ENCODE assay signal across 13 cellular contexts in genomic region chr2:41965173-41965875, GRCh38.
A peak's percentile ranks its signal among the peaks of the same experiment; 100 is the strongest.
DNase-seq lines count a peak whose midpoint lies in the region; ATAC-seq and TF ChIP-seq lines count a peak whose summit lies in the region.
"Had no signal": no experiment of that assay in that cellular context is flagged by ENCODE, and none has a peak within 500 bp of the region (broad histone marks: within the 10 kb centered on the region; RNA-seq: fewer than 3 reads in every experiment).

No MANE protein-coding gene starts in this region.

- H3K9me3 ChIP-seq in HEK293 (ENCODE audit: control insufficient read depth, insufficient read depth, low read depth, low read length) = no peaks in the 10 kb centered on the region
- H3K9me3 ChIP-seq in breast epithelium = no peaks in the 10 kb centered on the region
- no peaks in the 10 kb centered on the region for H3K9me3 ChIP-seq in mucosa of rectum (ENCODE audit: control insufficient read depth in 2 of 2, low read length in 2 of 2)

- CTCF ChIA-PET in HEK293 (lab: Yijun Ruan, JAX) = no interaction called here
- CTCF ChIA-PET in activated naive CD4-positive, alpha-beta T cell treated with anti-CD3 and anti-CD28 coated beads for 36 hours (lab: Charles Lee) = no interaction called here

- no peaks in the 10 kb centered on the region for H3K4me1 Mint-ChIP-seq in stimulated activated memory B cell treated with anti-CD40 and anti-IgM and Interleukin-4, amounts not matched to agents 10 μg/mL and 1 μg/mL and 100 μg/mL, for 72 hours
- no peaks in the 10 kb centered on the region for H3K4me1 Mint-ChIP-seq in activated naive CD4-positive, alpha-beta T cell treated with anti-CD3 and anti-CD28 coated beads for 36 hours (ENCODE audit: low read depth)
- H3K4me1 Mint-ChIP-seq: activated CD4-positive, alpha-beta memory T cell treated with anti-CD3 and anti-CD28 coated beads, Interleukin-2, amount 10 ng/mL, durations not matched to agents 7 days and 5 days had no signal

- POLR2A ChIA-PET in HEK293 (lab: Yijun Ruan, JAX) = no interaction called here

- no peak for DNase-seq in breast epithelium (ENCODE audit: low spot score in 2 of 2)
- no peak for DNase-seq in activated T-cell treated with anti-CD3 and anti-CD28 coated beads, Interleukin-2, amount 50 U/mL, for 1 hour
- no peak for DNase-seq in RKO (ENCODE audit: low spot score)
- no peak for DNase-seq in NCI-H187 treated with DMSO at 0.1 percent for 48 hours (lab: John Stamatoyannopoulos, UW)
- no peak for DNase-seq in activated naive CD4-positive, alpha-beta T cell treated with anti-CD3 and anti-CD28 coated beads for 36 hours
- DNase-seq: activated CD4-positive, alpha-beta memory T cell treated with anti-CD3 and anti-CD28 coated beads, Interleukin-2, amount 10 ng/mL, durations not matched to agents 7 days and 5 days; activated gamma-delta T cell treated with Interleukin-2 at 50 U/mL for 16 hours; H7; NCI-H524 had no signal

- ATAC-seq in stimulated activated memory B cell treated with anti-CD40 and anti-IgM and Interleukin-4, amounts not matched to agents 10 μg/mL and 1 μg/mL and 100 μg/mL, for 72 hours = peak; percentile 21

- H3K9me3 Mint-ChIP-seq in stimulated activated memory B cell treated with anti-CD40 and anti-IgM and Interleukin-4, amounts not matched to agents 10 μg/mL and 1 μg/mL and 100 μg/mL, for 72 hours = no peaks in the 10 kb centered on the region
- no peaks in the 10 kb centered on the region for H3K9me3 Mint-ChIP-seq in activated naive CD4-positive, alpha-beta T cell treated with anti-CD3 and anti-CD28 coated beads for 36 hours
- H3K9me3 Mint-ChIP-seq: activated CD4-positive, alpha-beta memory T cell treated with anti-CD3 and anti-CD28 coated beads, Interleukin-2, amount 10 ng/mL, durations not matched to agents 7 days and 5 days had no signal

- TF ChIP-seq CTCF in HEK293 (tag by site-specific recombination; IDR thresholded peaks at IDR 0.05) (no peak), breast epithelium (IDR thresholded peaks at IDR 0.05) (no peak)

- no peak overlapping the region for H3K4me3 Mint-ChIP-seq in stimulated activated memory B cell treated with anti-CD40 and anti-IgM and Interleukin-4, amounts not matched to agents 10 μg/mL and 1 μg/mL and 100 μg/mL, for 72 hours
- H3K4me3 Mint-ChIP-seq in activated naive CD4-positive, alpha-beta T cell treated with anti-CD3 and anti-CD28 coated beads for 36 hours = no peak overlapping the region
- H3K4me3 Mint-ChIP-seq: activated CD4-positive, alpha-beta memory T cell treated with anti-CD3 and anti-CD28 coated beads, Interleukin-2, amount 10 ng/mL, durations not matched to agents 7 days and 5 days had no signal

- H3K27me3 Mint-ChIP-seq in stimulated activated memory B cell treated with anti-CD40 and anti-IgM and Interleukin-4, amounts not matched to agents 10 μg/mL and 1 μg/mL and 100 μg/mL, for 72 hours = peaks cover 29% of the 10 kb centered on the region
- H3K27me3 Mint-ChIP-seq in activated naive CD4-positive, alpha-beta T cell treated with anti-CD3 and anti-CD28 coated beads for 36 hours (ENCODE audit: low read depth) = peaks cover 3% of the 10 kb centered on the region

- no peak overlapping the region for H3K9ac ChIP-seq in mucosa of rectum (ENCODE audit: low read depth in 1 of 2, low read length in 2 of 2)

- H3K27ac Mint-ChIP-seq in stimulated activated memory B cell treated with anti-CD40 and anti-IgM and Interleukin-4, amounts not matched to agents 10 μg/mL and 1 μg/mL and 100 μg/mL, for 72 hours = no peak overlapping the region
- no peak overlapping the region for H3K27ac Mint-ChIP-seq in activated naive CD4-positive, alpha-beta T cell treated with anti-CD3 and anti-CD28 coated beads for 36 hours
- H3K27ac Mint-ChIP-seq: activated CD4-positive, alpha-beta memory T cell treated with anti-CD3 and anti-CD28 coated beads, Interleukin-2, amount 10 ng/mL, durations not matched to agents 7 days and 5 days had no signal

- intact Hi-C loops in breast epithelium (cut with DNase I; ENCODE audit: low total_unique reads) = no loop called here
- intact Hi-C loops in activated naive CD4-positive, alpha-beta T cell treated with anti-CD3 and anti-CD28 coated beads for 36 hours (cut with micrococcal nuclease) = no loop called here

- no peak for TF ChIP-seq POLR2A in breast epithelium (IDR thresholded peaks at IDR 0.05)

- peaks cover 33% of the 10 kb centered on the region for H3K4me1 ChIP-seq in HEK293 (ENCODE audit: control insufficient read depth, insufficient read depth, low read length)
- peaks cover 15 to 21% of the 10 kb centered on the region in 2 donors for H3K4me1 ChIP-seq in breast epithelium
- H3K4me1 ChIP-seq in mucosa of rectum (ENCODE audit: control insufficient read depth in 2 of 2, insufficient read depth in 2 of 2, low read length in 2 of 2) = peaks cover 42 to 51% of the 10 kb centered on the region in 2 donors

- no peak overlapping the region for H3K4me3 ChIP-seq in HEK293 (ENCODE audit: low read depth, low read length)
- no peak overlapping the region for H3K4me3 ChIP-seq in breast epithelium
- no peak overlapping the region for H3K4me3 ChIP-seq in mucosa of rectum (ENCODE audit: low read length in 2 of 2)

- H3K36me3 Mint-ChIP-seq in stimulated activated memory B cell treated with anti-CD40 and anti-IgM and Interleukin-4, amounts not matched to agents 10 μg/mL and 1 μg/mL and 100 μg/mL, for 72 hours = no peaks in the 10 kb centered on the region
- no peaks in the 10 kb centered on the region for H3K36me3 Mint-ChIP-seq in activated naive CD4-positive, alpha-beta T cell treated with anti-CD3 and anti-CD28 coated beads for 36 hours (ENCODE audit: low read depth)

- H3K27ac ChIP-seq in HEK293 (ENCODE audit: extremely low read depth, low read depth, low read length) (peak overlapping the region; percentile 34; the same call in 1 of the 2 replicates), breast epithelium (peak overlapping the region; percentile 90 to 92), mucosa of rectum (ENCODE audit: low read depth in 2 of 2, low read length in 2 of 2) (peak overlapping the region; percentile 43 to 59)
- H3K27ac ChIP-seq: C4-2B had no signal

- H3K27me3 ChIP-seq in breast epithelium = no peaks in the 10 kb centered on the region
- no peaks in the 10 kb centered on the region for H3K27me3 ChIP-seq in mucosa of rectum (ENCODE audit: control insufficient read depth in 2 of 2, insufficient read depth in 2 of 2, low read length in 2 of 2)

- H3K36me3 ChIP-seq in HEK293 (ENCODE audit: control insufficient read depth in 2 of 2, insufficient read depth in 1 of 2, low read length in 2 of 2) = no peaks in the 10 kb centered on the region
- no peaks in the 10 kb centered on the region for H3K36me3 ChIP-seq in breast epithelium
- H3K36me3 ChIP-seq in mucosa of rectum (ENCODE audit: control insufficient read depth in 2 of 2, insufficient read depth in 2 of 2, low read length in 2 of 2) = no peaks in the 10 kb centered on the region

TF ChIP-seq in HEK293, 187 proteins besides CTCF, POLR2A, EP300 and RAD21 (continues in another document):
- TF ChIP-seq ZNF391 (tag by site-specific recombination; IDR thresholded peaks at IDR 0.05; ENCODE audit: borderline replicate concordance, low read depth) (no peak), ZNF558 (tag by site-specific recombination; IDR thresholded peaks at IDR 0.05) (no peak), ZNF513 (tag by site-specific recombination; IDR thresholded peaks at IDR 0.05) (no peak), ZNF830 (tag by site-specific recombination; IDR thresholded peaks at IDR 0.05; ENCODE audit: low read depth) (no peak), ZNF654 (tag by site-specific recombination; IDR thresholded peaks at IDR 0.05; ENCODE audit: low read depth) (no peak), ZBTB11 (tag by site-specific recombination; conservative IDR thresholded peaks at IDR 0.05; ENCODE audit: low read depth) (peak; percentile 83), ZNF549 (tag by site-specific recombination; IDR thresholded peaks at IDR 0.05) (no peak), ZNF157 (tag by site-specific recombination; IDR thresholded peaks at IDR 0.05) (no peak), GFI1B (tag by site-specific recombination; IDR thresholded peaks at IDR 0.05) (no peak), FEZF1 (tag by site-specific recombination; IDR thresholded peaks at IDR 0.05) (no peak), ZNF548 (tag by site-specific recombination; IDR thresholded peaks at IDR 0.05) (no peak), ZNF747 (tag by site-specific recombination; IDR thresholded peaks at IDR 0.05) (no peak)

Comparison
In these comparisons a context has a peak if more than half of its experiments do, and no peak if none do; other contexts are left out.
1. H3K27ac ChIP-seq: peak in every context shown above with its lines; median percentile 91 in breast epithelium; 51 in mucosa of rectum; 34 in HEK293.